In the genomic region with DNA sequence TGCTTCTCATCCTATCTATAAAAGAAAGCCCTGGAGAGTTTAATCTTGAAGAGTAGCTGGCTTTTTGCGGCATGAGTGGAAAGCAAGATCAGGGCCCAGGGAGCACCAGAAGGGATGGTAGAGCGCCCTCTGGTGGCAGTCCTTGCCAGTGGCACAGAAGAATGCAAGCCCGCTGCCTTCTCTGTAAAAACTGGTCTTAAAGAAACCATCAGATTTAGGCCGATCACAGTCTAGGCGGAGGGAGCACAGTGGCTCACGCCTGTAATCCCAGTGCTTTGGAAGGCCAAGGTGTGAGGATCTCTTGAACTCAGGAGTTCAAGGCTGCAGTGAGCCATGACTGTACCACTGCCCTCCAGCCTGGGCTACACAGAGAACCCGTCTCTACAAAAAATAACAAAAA, we compare ENCODE assay signal across 8 cellular contexts. TPM values are rescaled to one million over a fixed set of nuclear protein-coding genes. Genes with fewer than 3 reads are reported as not detected.
DNase-seq lines count a peak whose midpoint lies in the region; ATAC-seq, FAIRE-seq and TF ChIP-seq lines count a peak whose summit lies in the region.

No MANE protein-coding gene starts in this region.

- no peak overlapping the region for H3K27ac Mint-ChIP-seq in glutamatergic neuron (ENCODE audit: unreplicated experiment)

- H3K36me3 ChIP-seq in BE2C (no peaks in the 10 kb centered on the region), MG63 (no peaks in the 10 kb centered on the region), pancreas (no peaks in the 10 kb centered on the region), tibial nerve (no peaks in the 10 kb centered on the region)

- H3K27ac ChIP-seq in pancreas, result no peak overlapping the region
- no peak overlapping the region for H3K27ac ChIP-seq in tibial nerve

- TF ChIP-seq EP300 in tibial nerve (IDR thresholded peaks at IDR 0.05), result no peak

- no peak overlapping the region for H3K4me3 ChIP-seq in BE2C (ENCODE audit: low read depth, low read length)
- H3K4me3 ChIP-seq in MG63, result no peak overlapping the region
- H3K4me3 ChIP-seq in pancreas, result no peak overlapping the region
- H3K4me3 ChIP-seq in tibial nerve, result no peak overlapping the region

- H3K9me3 ChIP-seq in BE2C, result no peaks in the 10 kb centered on the region
- H3K9me3 ChIP-seq in MG63, result no peaks in the 10 kb centered on the region
- no peaks in the 10 kb centered on the region for H3K9me3 ChIP-seq in pancreas
- H3K9me3 ChIP-seq in tibial nerve, result no peaks in the 10 kb centered on the region

- H3K4me1 Mint-ChIP-seq in glutamatergic neuron (ENCODE audit: low read depth, unreplicated experiment), result peaks cover 12% of the 10 kb centered on the region

- no peaks in the 10 kb centered on the region for H3K4me1 ChIP-seq in BE2C
- no peaks in the 10 kb centered on the region for H3K4me1 ChIP-seq in pancreas
- peaks cover 0 to 27% (median 3%) of the 10 kb centered on the region in 4 donors for H3K4me1 ChIP-seq in tibial nerve

- no peak for TF ChIP-seq POLR2A in tibial nerve (IDR thresholded peaks at IDR 0.05)

- 16 to 17% methylated on average over 7 of the region's 7 CpGs for WGBS in pancreas, 2 donors
- WGBS in tibial nerve, 2 donors, result 15 to 20% methylated on average over 7 of the region's 7 CpGs

- intact Hi-C loops in pancreas (cut with DNase I), result loop anchor here in 2 of 3 donors (5.0 to 10.0 kb wide), 2 partner anchors 199 to 201 kb away; no protein-coding TSS in a partner anchor

- no peaks in the 10 kb centered on the region for H3K27me3 Mint-ChIP-seq in glutamatergic neuron (ENCODE audit: unreplicated experiment)

- peak; percentile 62 for ATAC-seq in GM19455 (IDR thresholded peaks at IDR 0.05; ENCODE audit: unreplicated experiment)
- peak; percentile 86 to 96 (median 92) for ATAC-seq in pancreas

- H3K36me3 Mint-ChIP-seq in glutamatergic neuron (ENCODE audit: unreplicated experiment), result no peaks in the 10 kb centered on the region

- no peaks in the 10 kb centered on the region for H3K9me3 Mint-ChIP-seq in glutamatergic neuron (ENCODE audit: unreplicated experiment)

- no peaks in the 10 kb centered on the region for H3K27me3 ChIP-seq in BE2C
- no peaks in the 10 kb centered on the region for H3K27me3 ChIP-seq in MG63
- no peaks in the 10 kb centered on the region for H3K27me3 ChIP-seq in pancreas
- no peaks in the 10 kb centered on the region for H3K27me3 ChIP-seq in tibial nerve

- DNase-seq in BE2C (peak; percentile 85), MG63 (peak; percentile 76), SK-N-DZ (ENCODE audit: low spot score) (peak; percentile 73), glutamatergic neuron (peak; percentile 94), pancreas (peak; percentile 61 to 98 (median 86)), tibial nerve (ENCODE audit: low spot score in 2 of 2) (peak; percentile 84 to 95)
- DNase-seq in activated naive CD4-positive, alpha-beta T cell treated with Interleukin-2 at 50 U/mL for 16 hours, result peak; percentile 80

- peak; percentile 89 for TF ChIP-seq CTCF in BE2C (IDR thresholded peaks at IDR 0.05; ENCODE audit: low read depth, low read length)
- TF ChIP-seq CTCF in glutamatergic neuron (IDR thresholded peaks at IDR 0.05; ENCODE audit: partially characterized antibody, unreplicated experiment), result peak; percentile 97
- peak; percentile 88 to 98 (median 96) for TF ChIP-seq CTCF in pancreas (IDR thresholded peaks at IDR 0.05)
- TF ChIP-seq CTCF in tibial nerve (IDR thresholded peaks at IDR 0.05), result peak; percentile 90 to 95 (median 92)

- no peak overlapping the region for H3K4me3 Mint-ChIP-seq in glutamatergic neuron (ENCODE audit: unreplicated experiment)

- peak; percentile 20 for FAIRE-seq in pancreas (lab: Jason Lieb, UNC)

RNA-seq across cellular contexts. Expression of a gene that starts 35.6 kb away (rescaled TPM):
- polyA plus RNA-seq in BE2C (2012; ENCODE audit: insufficient read depth, insufficient read length, low read depth), result not detected
- not detected in 2 replicates for total RNA-seq in MG63 (2014; rRNA removed; shearing (Covaris generic); ENCODE audit: low replicate concordance)
- not detected in 2 replicates for polyA plus RNA-seq in SK-N-DZ (2014; cell fraction: cytosol; rRNA removed)
- polyA plus RNA-seq in SK-N-DZ (2014; cell fraction: nucleus; rRNA removed), result not detected in 2 replicates
- total RNA-seq in glutamatergic neuron (ENCODE audit: unreplicated experiment) (not detected), pancreas (under 1 TPM in 1 of 6 donors, not detected in 5; 0.17 TPM), tibial nerve (not detected)
- not detected for polyA plus RNA-seq in pancreas

RNA-seq across cellular contexts. Expression of a gene that starts 36.3 kb away (rescaled TPM):
- 1.8 TPM for polyA plus RNA-seq in BE2C (2012; ENCODE audit: insufficient read depth, insufficient read length, low read depth)
- 5.4 and 6.5 TPM in 2 replicates for total RNA-seq in MG63 (2014; rRNA removed; shearing (Covaris generic); ENCODE audit: low replicate concordance)
- 1.2 and 2.1 TPM in 2 replicates for polyA plus RNA-seq in SK-N-DZ (2014; cell fraction: cytosol; rRNA removed)
- polyA plus RNA-seq in SK-N-DZ (2014; cell fraction: nucleus; rRNA removed), result 0.66 and 1.7 TPM in 2 replicates
- 9.5 TPM for total RNA-seq in glutamatergic neuron (ENCODE audit: unreplicated experiment)
- 10 to 100 TPM in 5 of 6 donors, 1 to 10 TPM in 1; 9.1 to 17.9 (median 12.5) TPM for total RNA-seq in pancreas
- polyA plus RNA-seq in pancreas, result 1 to 10 TPM; 8.9 to 10.0 TPM
- total RNA-seq in tibial nerve, result 10 to 100 TPM; 21.6 to 28.8 (median 24.6) TPM
